ENCODE assay signal across 1 cellular context in genomic region chr17:76080934-76081287, GRCh38.
TF ChIP-seq lines count a peak whose summit lies in the region.

No MANE protein-coding gene starts in this region.

TF ChIP-seq in WTC11, 78 proteins besides CTCF, POLR2A, EP300 and RAD21 (continued from another document):
- TF ChIP-seq USF2 (CRISPR knock-in tag; IDR thresholded peaks at IDR 0.05) (no peak), ZNF263 (CRISPR knock-in tag; IDR thresholded peaks at IDR 0.05; ENCODE audit: low read depth) (no peak), PRDM15 (CRISPR knock-in tag; IDR thresholded peaks at IDR 0.05) (peak; percentile 71), ESRRA (CRISPR knock-in tag; IDR thresholded peaks at IDR 0.05; ENCODE audit: borderline replicate concordance) (no peak), CREM (CRISPR knock-in tag; IDR thresholded peaks at IDR 0.05) (0 out of 2 replicates have a peak, but pooled peaks have one; percentile 12), ATF2 (CRISPR knock-in tag; IDR thresholded peaks at IDR 0.05; ENCODE audit: borderline replicate concordance, low read depth) (no peak), ZNF219 (CRISPR knock-in tag; IDR thresholded peaks at IDR 0.05; ENCODE audit: borderline replicate concordance) (no peak), FOXP1 (CRISPR knock-in tag; IDR thresholded peaks at IDR 0.05; ENCODE audit: borderline replicate concordance) (no peak)
